14 cellular contexts compared by ENCODE assay signal in genomic region chr2:175804130-175804529, GRCh38.
DNase-seq lines count a peak whose midpoint lies in the region; ATAC-seq and TF ChIP-seq lines count a peak whose summit lies in the region.
"Had no signal": no experiment of that assay in that cellular context is flagged by ENCODE, and none has a peak within 500 bp of the region (broad histone marks: within the 10 kb centered on the region; RNA-seq: fewer than 3 reads in every experiment).

No MANE protein-coding gene starts in this region.

- H3K27me3 Mint-ChIP-seq in nephron progenitor cell (ENCODE audit: low read depth, poor library complexity) = no peaks in the 10 kb centered on the region

- peak overlapping the region; percentile 76 for H3K27ac Mint-ChIP-seq in nephron progenitor cell
- H3K27ac Mint-ChIP-seq: CD8-positive, alpha-beta memory T cell; T-cell had no signal

- H3K4me1 Mint-ChIP-seq in nephron progenitor cell = peaks cover 44% of the 10 kb centered on the region
- H3K4me1 Mint-ChIP-seq: CD8-positive, alpha-beta memory T cell; T-cell had no signal

- DNase-seq in DMS153 (lab: John Stamatoyannopoulos, UW) = peak; percentile 24
- no peak for DNase-seq in DMS153 treated with DMSO at 0.1 percent for 48 hours (lab: John Stamatoyannopoulos, UW; ENCODE audit: unreplicated experiment)
- peak; percentile 91 for DNase-seq in NCI-H187 treated with DMSO at 0.1 percent for 48 hours (lab: John Stamatoyannopoulos, UW)
- peak; percentile 5 for DNase-seq in NCI-H510A (lab: John Stamatoyannopoulos, UW)
- DNase-seq in nephron progenitor cell = no peak
- no peak for DNase-seq in DMS53 (lab: John Stamatoyannopoulos, UW)
- no peak for DNase-seq in COLO829 (ENCODE audit: low spot score)
- DNase-seq: CD8-positive, alpha-beta memory T cell; NCI-H2171 treated with DMSO at 0.1 percent for 48 hours; NCI-H526; PC-9; T-cell had no signal

- ATAC-seq in HG03139 (IDR thresholded peaks at IDR 0.05; ENCODE audit: unreplicated experiment) = no peak
- ATAC-seq: K562, T-cell had no signal

- TF ChIP-seq CTCF in nephron progenitor cell (IDR thresholded peaks at IDR 0.05) = no peak

- peaks cover 4% of the 10 kb centered on the region for H3K9me3 Mint-ChIP-seq in nephron progenitor cell
- H3K9me3 Mint-ChIP-seq: T-cell had no signal

- H3K36me3 Mint-ChIP-seq in nephron progenitor cell (ENCODE audit: low read depth) = no peaks in the 10 kb centered on the region
- H3K36me3 Mint-ChIP-seq: CD8-positive, alpha-beta memory T cell; T-cell had no signal

- no peak overlapping the region for H3K4me3 Mint-ChIP-seq in nephron progenitor cell
- H3K4me3 Mint-ChIP-seq: CD8-positive, alpha-beta memory T cell; T-cell had no signal

Comparison
In these comparisons a context has a peak if more than half of its experiments do, and no peak if none do; other contexts are left out.
1. DNase-seq: peak in DMS153 (single experiment), NCI-H187 treated with DMSO at 0.1 percent for 48 hours (single experiment) and NCI-H510A (single experiment); none in DMS153 treated with DMSO at 0.1 percent for 48 hours (single experiment), nephron progenitor cell (single experiment), DMS53 (single experiment) and COLO829 (single experiment).